23 cellular contexts compared by ENCODE assay signal in genomic region chr5:179416906-179417470, GRCh38.
DNase-seq lines count a peak whose midpoint lies in the region; ATAC-seq and TF ChIP-seq lines count a peak whose summit lies in the region.
"Had no signal": no experiment of that assay in that cellular context is flagged by ENCODE, and none has a peak within 500 bp of the region (broad histone marks: within the 10 kb centered on the region; RNA-seq: fewer than 3 reads in every experiment).

No MANE protein-coding gene starts in this region.

- H4K91ac ChIP-seq in neuronal stem cell (ENCODE audit: low read depth, low read length, poor library complexity) = no peak overlapping the region

- H3K4me3 ChIP-seq in BLaER1 treated with 17β-estradiol and CSF1 and Interleukin-3, amounts not matched to agents 10 nM and 100 nM = no peak overlapping the region
- H3K4me3 ChIP-seq in endodermal cell (ENCODE audit: low read length) (no peak overlapping the region), neuronal stem cell (ENCODE audit: low read length in 2 of 2) (no peak overlapping the region)
- H3K4me3 ChIP-seq: A549 had no signal

- H3K9me3 Mint-ChIP-seq in endodermal cell = peaks cover 4% of the 10 kb centered on the region
- no peaks in the 10 kb centered on the region for H3K9me3 Mint-ChIP-seq in activated naive CD8-positive, alpha-beta T cell treated with anti-CD3 and anti-CD28 coated beads, Interleukin-2, amount 50 U/mL, for 24 hours
- H3K9me3 Mint-ChIP-seq: CD4-positive, alpha-beta memory T cell had no signal

- no peaks in the 10 kb centered on the region for H3K9me3 ChIP-seq in BLaER1 treated with 17β-estradiol and CSF1 and Interleukin-3, amounts not matched to agents 10 nM and 100 nM (replicated peaks in 1 of 11)
- H3K9me3 ChIP-seq in endodermal cell (ENCODE audit: control insufficient read depth, low read length) = no peaks in the 10 kb centered on the region
- no peaks in the 10 kb centered on the region for H3K9me3 ChIP-seq in neuronal stem cell (replicated peaks in 1 of 2; ENCODE audit: control insufficient read depth in 2 of 2, insufficient read depth in 1 of 2, low read depth in 1 of 2, low read length in 2 of 2)
- H3K9me3 ChIP-seq: Caco-2 had no signal

- no peak for ATAC-seq in activated naive CD8-positive, alpha-beta T cell treated with anti-CD3 and anti-CD28 coated beads, Interleukin-2, amount 50 U/mL, for 24 hours
- ATAC-seq in GM18517 (IDR thresholded peaks at IDR 0.05; ENCODE audit: unreplicated experiment) = no peak
- ATAC-seq: A549, Panc1 had no signal

- H3K79me1 ChIP-seq in neuronal stem cell (ENCODE audit: low read depth, low read length) = no peaks in the 10 kb centered on the region

- peak overlapping the region; percentile 53 for H3K18ac ChIP-seq in neuronal stem cell (ENCODE audit: low read length)

- peak overlapping the region; percentile 81 for H2AFZ ChIP-seq in neuronal stem cell (ENCODE audit: low read length)

- no peak overlapping the region for H2BK12ac ChIP-seq in neuronal stem cell (ENCODE audit: low read length)

- H3K36me3 Mint-ChIP-seq in endodermal cell (ENCODE audit: low read depth) = no peaks in the 10 kb centered on the region
- no peaks in the 10 kb centered on the region for H3K36me3 Mint-ChIP-seq in activated naive CD8-positive, alpha-beta T cell treated with anti-CD3 and anti-CD28 coated beads, Interleukin-2, amount 50 U/mL, for 24 hours (ENCODE audit: low read depth)
- H3K36me3 Mint-ChIP-seq: CD4-positive, alpha-beta memory T cell had no signal

- no peak overlapping the region for H3K14ac ChIP-seq in neuronal stem cell (ENCODE audit: low read length)

- no peaks in the 10 kb centered on the region for H3K4me1 Mint-ChIP-seq in endodermal cell
- H3K4me1 Mint-ChIP-seq in activated naive CD8-positive, alpha-beta T cell treated with anti-CD3 and anti-CD28 coated beads, Interleukin-2, amount 50 U/mL, for 24 hours = no peaks in the 10 kb centered on the region
- H3K4me1 Mint-ChIP-seq: CD4-positive, alpha-beta memory T cell had no signal

- H3K4ac ChIP-seq in neuronal stem cell (ENCODE audit: low read length) = no peak overlapping the region

- H3K4me2 ChIP-seq in BLaER1 treated with 17β-estradiol and CSF1 and Interleukin-3, amounts not matched to agents 10 nM and 100 nM = peak overlapping the region in 10 of 11 experiments; percentile 13 to 78 (median 73); a peak in 18 of 22 replicates
- H3K4me2 ChIP-seq in neuronal stem cell (ENCODE audit: insufficient read depth, low read length, poor library complexity, severe bottlenecking) = no peak overlapping the region
- H3K4me2 ChIP-seq: A549 had no signal

- 82 to 92% methylated on average over 4 to 12 of the region's 12 CpGs for WGBS in endodermal cell (ENCODE audit: insufficient coverage in 1 of 2, insufficient read length in 1 of 2), 2 experiments
- WGBS in neuronal stem cell (ENCODE audit: extremely low coverage in 2 of 2, insufficient read length in 2 of 2, insufficient replicate concordance in 1 of 2), 2 donors = no CpG with 5 or more reads among the region's 12 CpGs

- no peak overlapping the region for H2AK5ac ChIP-seq in neuronal stem cell (ENCODE audit: low read depth, low read length)

- no peak overlapping the region for H2BK5ac ChIP-seq in neuronal stem cell (ENCODE audit: low read length)

- H3K4me3 Mint-ChIP-seq in endodermal cell = no peak overlapping the region
- no peak overlapping the region for H3K4me3 Mint-ChIP-seq in activated naive CD8-positive, alpha-beta T cell treated with anti-CD3 and anti-CD28 coated beads, Interleukin-2, amount 50 U/mL, for 24 hours
- H3K4me3 Mint-ChIP-seq: CD4-positive, alpha-beta memory T cell had no signal

- no peaks in the 10 kb centered on the region for H3K27me3 ChIP-seq in BLaER1 treated with 17β-estradiol and CSF1 and Interleukin-3, amounts not matched to agents 10 nM and 100 nM
- H3K27me3 ChIP-seq in endodermal cell (ENCODE audit: control insufficient read depth, insufficient read depth, low read length, poor library complexity, severe bottlenecking) (no peaks in the 10 kb centered on the region), neuronal stem cell (ENCODE audit: control insufficient read depth in 3 of 3, insufficient read depth in 3 of 3, low read depth in 1 of 3, low read length in 3 of 3) (no peaks in the 10 kb centered on the region)

- no peak for TF ChIP-seq CTCF in endodermal cell (conservative IDR thresholded peaks at IDR 0.05)

- no peak overlapping the region for H2BK15ac ChIP-seq in neuronal stem cell (ENCODE audit: low read length)

- H3K27ac ChIP-seq in BLaER1 treated with 17β-estradiol and CSF1 and Interleukin-3, amounts not matched to agents 10 nM and 100 nM = no peak overlapping the region
- H3K27ac ChIP-seq in endodermal cell (ENCODE audit: low read depth, low read length) (no peak overlapping the region), neuronal stem cell (replicated peaks; ENCODE audit: low read length) (no peak overlapping the region)
- H3K27ac ChIP-seq: A549, HL-60 had no signal

- no peaks in the 10 kb centered on the region for H4K20me1 ChIP-seq in BLaER1 treated with 17β-estradiol and CSF1 and Interleukin-3, amounts not matched to agents 10 nM and 100 nM

- H3K4me1 ChIP-seq in BLaER1 treated with 17β-estradiol and CSF1 and Interleukin-3, amounts not matched to agents 10 nM and 100 nM = peaks cover 0 to 31% (median 20%) of the 10 kb centered on the region in 10 experiments; a peak in 16 of 20 replicates
- H3K4me1 ChIP-seq in endodermal cell (ENCODE audit: control insufficient read depth, insufficient read depth, low read length) (no peaks in the 10 kb centered on the region), neuronal stem cell (ENCODE audit: control insufficient read depth in 2 of 2, insufficient read depth in 1 of 2, low read depth in 1 of 2, low read length in 2 of 2) (peaks cover 1 to 8% of the 10 kb centered on the region in 2 donors)
- H3K4me1 ChIP-seq: A549, Caco-2 had no signal

- H4K8ac ChIP-seq in neuronal stem cell (ENCODE audit: low read depth, low read length) = no peak overlapping the region

- no peak overlapping the region for H3K27ac Mint-ChIP-seq in endodermal cell
- H3K27ac Mint-ChIP-seq in activated naive CD8-positive, alpha-beta T cell treated with anti-CD3 and anti-CD28 coated beads, Interleukin-2, amount 50 U/mL, for 24 hours = no peak overlapping the region
- H3K27ac Mint-ChIP-seq: CD4-positive, alpha-beta memory T cell had no signal

- DNase-seq in NCI-H1092 treated with DMSO at 0.1 percent for 48 hours (lab: John Stamatoyannopoulos, UW) = peak; percentile 10
- peak; percentile 36 for DNase-seq in endodermal cell
- DNase-seq in neuronal stem cell (ENCODE audit: low spot score) = no peak
- DNase-seq in NCI-H2107 treated with DMSO at 0.1 percent for 48 hours (lab: John Stamatoyannopoulos, UW; ENCODE audit: unreplicated experiment) = no peak
- DNase-seq in activated naive CD8-positive, alpha-beta T cell treated with anti-CD3 and anti-CD28 coated beads, Interleukin-2, amount 50 U/mL, for 24 hours = no peak
- DNase-seq in GM19240 (ENCODE audit: insufficient read length, low spot score) = no peak
- DNase-seq: Caco-2; CD4-positive, alpha-beta memory T cell; DMS 273 treated with DMSO at 0.1 percent for 48 hours; DND-41; KBM-7; MM.1S; NCI-H1048; NCI-H1436 treated with DMSO at 0.1 percent for 48 hours; NCI-H1930; NCI-H2227 treated with DMSO at 0.1 percent for 48 hours; NCI-H510A; NCI-H774 had no signal

- H2BK120ac ChIP-seq in neuronal stem cell (ENCODE audit: low read depth, low read length) = no peak overlapping the region

- H3K36me3 ChIP-seq in BLaER1 treated with 17β-estradiol and CSF1 and Interleukin-3, amounts not matched to agents 10 nM and 100 nM = no peaks in the 10 kb centered on the region
- no peaks in the 10 kb centered on the region for H3K36me3 ChIP-seq in endodermal cell (ENCODE audit: control insufficient read depth, insufficient read depth, low read length)
- no peaks in the 10 kb centered on the region for H3K36me3 ChIP-seq in neuronal stem cell (replicated peaks in 1 of 2; ENCODE audit: control insufficient read depth in 2 of 2, insufficient read depth in 2 of 2, low read length in 2 of 2)

- H3K9ac ChIP-seq in BLaER1 treated with 17β-estradiol and CSF1 and Interleukin-3, amounts not matched to agents 10 nM and 100 nM = peak overlapping the region in 2 of 11 experiments; percentile 2 to 34; a peak in 1 of 22 replicates
- H3K9ac ChIP-seq in endodermal cell (ENCODE audit: extremely low read depth, low read length, poor library complexity, severe bottlenecking) (no peak overlapping the region), neuronal stem cell (ENCODE audit: low read depth, low read length, poor library complexity) (no peak overlapping the region)

- peaks cover 3% of the 10 kb centered on the region for H3K27me3 Mint-ChIP-seq in endodermal cell (ENCODE audit: insufficient read depth)
- peaks cover under 1% of the 10 kb centered on the region for H3K27me3 Mint-ChIP-seq in activated naive CD8-positive, alpha-beta T cell treated with anti-CD3 and anti-CD28 coated beads, Interleukin-2, amount 50 U/mL, for 24 hours

- H3K23ac ChIP-seq in neuronal stem cell (ENCODE audit: low read depth, low read length, poor library complexity) = peak overlapping the region; percentile 5

Comparison
In these comparisons a context has a peak if more than half of its experiments do, and no peak if none do; other contexts are left out.
1. DNase-seq: peak in NCI-H1092 treated with DMSO at 0.1 percent for 48 hours (single experiment) and endodermal cell (single experiment); none in neuronal stem cell (single experiment), NCI-H2107 treated with DMSO at 0.1 percent for 48 hours (single experiment), activated naive CD8-positive, alpha-beta T cell treated with anti-CD3 and anti-CD28 coated beads, Interleukin-2, amount 50 U/mL, for 24 hours (single experiment) and GM19240 (single experiment).